ENCODE assay signal across 8 cellular contexts in the genomic region with DNA sequence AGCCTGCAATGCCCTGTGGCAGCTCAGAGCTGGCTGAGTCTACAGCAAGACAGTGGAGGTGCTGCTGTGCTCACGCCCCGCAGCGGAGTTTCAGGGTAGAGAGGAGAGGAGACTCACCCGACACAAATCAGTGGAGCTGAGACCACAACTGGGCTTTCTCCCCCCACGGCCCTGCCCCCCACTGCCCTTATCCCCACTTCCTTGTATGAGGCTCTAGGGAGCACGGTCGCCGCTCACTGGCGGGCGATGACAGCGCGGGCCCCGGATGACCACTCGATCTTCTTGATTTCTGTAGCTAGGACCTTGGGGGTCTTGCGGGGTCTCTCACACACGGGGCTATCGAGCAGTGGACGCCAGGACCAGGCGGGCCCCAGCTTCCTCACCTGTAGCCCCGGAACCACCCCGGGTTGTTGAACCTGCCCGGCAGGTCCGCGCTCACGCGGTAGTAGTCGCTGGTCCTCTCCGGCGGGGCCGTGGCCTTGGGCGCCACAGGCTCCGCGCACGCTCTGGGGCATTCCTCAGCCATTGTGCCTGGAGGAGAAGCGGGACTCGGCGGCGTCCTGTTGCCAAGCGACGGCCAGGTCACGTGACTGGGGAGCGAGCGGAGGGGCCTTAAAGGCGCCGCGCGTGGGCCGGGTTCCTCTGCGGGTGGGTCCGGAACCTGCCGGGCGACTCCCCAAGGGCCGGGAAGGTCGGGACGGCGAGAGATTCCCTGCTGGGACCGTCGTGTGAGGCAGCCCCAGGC. TPM values are rescaled to one million over a fixed set of nuclear protein-coding genes. Genes with fewer than 3 reads are reported as not detected.
DNase-seq lines count a peak whose midpoint lies in the region; ATAC-seq and TF ChIP-seq lines count a peak whose summit lies in the region.

No MANE protein-coding gene starts in this region.

- intact Hi-C loops in dorsolateral prefrontal cortex (cut with DNase I) (loop anchor here (2.0 to 10.0 kb wide), 2 partner anchors 21 to 615 kb away; a partner anchor contains a TSS), right lobe of liver (cut with DNase I) (no loop called here)

- peak; percentile 24 for DNase-seq in NCI-H524 treated with DMSO at 0.1 percent for 48 hours (lab: John Stamatoyannopoulos, UW)
- DNase-seq in activated CD4-positive, alpha-beta T cell treated with anti-CD3 and anti-CD28 coated beads, Interleukin-2, amount 50 U/mL, for 48 hours = peak; percentile 92 to 94
- peak; percentile 96 to 99 (median 98) for DNase-seq in dorsolateral prefrontal cortex
- peak; percentile 96 to 98 (median 98) for DNase-seq in right lobe of liver
- DNase-seq in stimulated activated CD4-positive, alpha-beta T cell treated with anti-CD3 and anti-CD28 coated beads, Interleukin-2, amount 100 ng/mL, for 4 hours (ENCODE audit: low read depth) = peak; percentile 82

- H3K4me1 ChIP-seq in right lobe of liver = peaks cover 0 to 14% (median 3%) of the 10 kb centered on the region in 4 donors

- H3K36me3 ChIP-seq in right lobe of liver = peaks cover 0 to 14% (median 8%) of the 10 kb centered on the region in 4 donors

- TF ChIP-seq CTCF in GM12875 (IDR thresholded peaks at IDR 0.05; ENCODE audit: borderline replicate concordance, insufficient read depth, low read depth, low read length) (no peak), dorsolateral prefrontal cortex (IDR thresholded peaks at IDR 0.05 in 54 of 56, conservative IDR thresholded peaks at IDR 0.05 in 2 of 56; ENCODE audit: low read depth in 1 of 56, partially characterized antibody in 56 of 56) (peak in 4 of 56 donors; percentile 8 to 28 (median 12)), right lobe of liver (IDR thresholded peaks at IDR 0.05) (no peak)

- H3K9me3 ChIP-seq in right lobe of liver = no peaks in the 10 kb centered on the region

- no peaks in the 10 kb centered on the region for H3K27me3 ChIP-seq in dorsolateral prefrontal cortex
- H3K27me3 ChIP-seq in right lobe of liver = no peaks in the 10 kb centered on the region

- no peak for TF ChIP-seq POLR2A in right lobe of liver (IDR thresholded peaks at IDR 0.05)

- WGBS in right lobe of liver (ENCODE audit: insufficient coverage, low coverage, low lambda C conversion rate, missing lambda C conversion rate) = 1% methylated on average over 14 of the region's 58 CpGs

- peak overlapping the region in 54 of 59 donors; percentile 21 to 90 (median 77) for H3K27ac ChIP-seq in dorsolateral prefrontal cortex
- peak overlapping the region; percentile 49 to 66 (median 60) for H3K27ac ChIP-seq in right lobe of liver

- peak; percentile 48 for ATAC-seq in HG03280 (IDR thresholded peaks at IDR 0.05; ENCODE audit: unreplicated experiment)
- peak; percentile 80 to 86 (median 82) for ATAC-seq in right lobe of liver
- ATAC-seq in GM18870 (IDR thresholded peaks at IDR 0.05; ENCODE audit: unreplicated experiment) = no peak

- H3K4me3 ChIP-seq in GM12875 (ENCODE audit: low read depth, low read length) = peak overlapping the region; percentile 96
- peak overlapping the region; percentile 62 to 100 (median 94) for H3K4me3 ChIP-seq in dorsolateral prefrontal cortex
- peak overlapping the region; percentile 93 to 97 (median 95) for H3K4me3 ChIP-seq in right lobe of liver

RNA-seq across cellular contexts. Expression of a gene that starts 1.0 kb away (rescaled TPM):
- total RNA-seq in dorsolateral prefrontal cortex (10 to 100 TPM; 19.8 to 41.3 (median 28.2) TPM), right lobe of liver (10 to 100 TPM; 24.7 to 56.8 (median 30.5) TPM)

RNA-seq across cellular contexts. Expression of a gene that starts 19.9 kb away (rescaled TPM):
- total RNA-seq in dorsolateral prefrontal cortex (10 to 100 TPM; 14.1 to 39.3 (median 24.1) TPM), right lobe of liver (1 to 10 TPM; 5.1 to 9.0 (median 7.7) TPM)

RNA-seq across cellular contexts. Expression of a gene that starts 21.7 kb away (rescaled TPM):
- 1 to 10 TPM in 11 of 120 experiments, under 1 TPM in 13, not detected in 96; 0.63 to 2.8 (median 0.97) TPM for total RNA-seq in dorsolateral prefrontal cortex
- total RNA-seq in right lobe of liver = not detected

RNA-seq across cellular contexts. Expression of a gene that starts 46.4 kb away (rescaled TPM):
- total RNA-seq in dorsolateral prefrontal cortex (1 to 10 TPM in 1 of 120 experiments, not detected in 119; 1.6 TPM), right lobe of liver (not detected)

Comparison
In these comparisons a context has a peak if more than half of its experiments do, and no peak if none do; other contexts are left out.
1. DNase-seq: peak in every context shown above with its lines; median percentile 98 in right lobe of liver; 98 in dorsolateral prefrontal cortex; 93 in activated CD4-positive, alpha-beta T cell treated with anti-CD3 and anti-CD28 coated beads, Interleukin-2, amount 50 U/mL, for 48 hours; 82 in stimulated activated CD4-positive, alpha-beta T cell treated with anti-CD3 and anti-CD28 coated beads, Interleukin-2, amount 100 ng/mL, for 4 hours; 24 in NCI-H524 treated with DMSO at 0.1 percent for 48 hours.
2. intact Hi-C loops: an anchor here in dorsolateral prefrontal cortex (2.0 to 10.0 kb wide); none called in right lobe of liver.